In genomic region chr19:38321646-38322323, GRCh38 we compare ENCODE assay signal across 9 cellular contexts. TPM values are rescaled to one million over a fixed set of nuclear protein-coding genes. Genes with fewer than 3 reads are reported as not detected.
DNase-seq lines count a peak whose midpoint lies in the region; ATAC-seq and TF ChIP-seq lines count a peak whose summit lies in the region.
"Had no signal": no experiment of that assay in that cellular context is flagged by ENCODE, and none has a peak within 500 bp of the region (broad histone marks: within the 10 kb centered on the region; RNA-seq: fewer than 3 reads in every experiment).

No MANE protein-coding gene starts in this region.

- intact Hi-C loops in activated T-helper 2 cell treated with anti-CD3 and anti-CD28 coated beads, Interferon-gamma antibody, Interleukin-2, Interleukin-4, amounts not matched to agents 10 μg/mL and 5 μg/mL and 100 μg/mL, durations not matched to agents 14 hours and 24 hours and 36 hours (cut with micrococcal nuclease): no loop called here
- intact Hi-C loops in left ventricle myocardium inferior (cut with micrococcal nuclease): no loop called here
- intact Hi-C loops in spleen (cut with DNase I; ENCODE audit: low total_unique reads): no loop called here

- H3K9me3 ChIP-seq in Loucy (ENCODE audit: insufficient read depth, low read depth, low read length) (no peaks in the 10 kb centered on the region), left ventricle myocardium inferior (replicated peaks) (no peaks in the 10 kb centered on the region), spleen (no peaks in the 10 kb centered on the region)

- H3K4me1 ChIP-seq in Loucy (ENCODE audit: insufficient read depth, low read length, poor library complexity, severe bottlenecking) (peaks cover 45% of the 10 kb centered on the region), left ventricle myocardium inferior (peaks cover 56% of the 10 kb centered on the region), spleen (peaks cover 26 to 78% (median 62%) of the 10 kb centered on the region in 6 donors)

- H3K27ac ChIP-seq in left ventricle myocardium inferior (replicated peaks) (peak overlapping the region; percentile 87), spleen (peak overlapping the region in 7 of 8 donors; percentile 84 to 93 (median 86))

- no peaks in the 10 kb centered on the region for H4K20me1 ChIP-seq in Loucy (ENCODE audit: insufficient read depth, low read length, poor library complexity, severe bottlenecking)

- 0 out of 2 replicates have a peak, but pooled peaks cover under 1% of the 10 kb centered on the region for H3F3A ChIP-seq in Loucy (ENCODE audit: low read depth)

- no peaks in the 10 kb centered on the region for H3K9me2 ChIP-seq in Loucy (replicated peaks; ENCODE audit: low read depth, low read length)

- peak overlapping the region; percentile 68 for H3K9ac ChIP-seq in Loucy (ENCODE audit: low read depth, low read length, poor library complexity, severe bottlenecking)

- H3K79me2 ChIP-seq in Loucy (ENCODE audit: insufficient read depth, low read length): peaks cover 33% of the 10 kb centered on the region; the same call in 1 of the 2 replicates

- 0 out of 2 replicates have a peak, but pooled peaks have one; percentile 25 for TF ChIP-seq CTCF in Loucy (conservative IDR thresholded peaks at IDR 0.05; ENCODE audit: low read length)
- no peak for TF ChIP-seq CTCF in left ventricle myocardium inferior (IDR thresholded peaks at IDR 0.05; ENCODE audit: borderline replicate concordance)
- no peak for TF ChIP-seq CTCF in spleen (IDR thresholded peaks at IDR 0.05 in 8 of 11, conservative IDR thresholded peaks at IDR 0.05 in 3 of 11)

- no peak for ATAC-seq in HG02870 (IDR thresholded peaks at IDR 0.05; ENCODE audit: unreplicated experiment)

- no peak for DNase-seq in activated T-helper 2 cell treated with anti-CD3 and anti-CD28 coated beads, Interferon-gamma antibody, Interleukin-2, Interleukin-4, amounts not matched to agents 10 μg/mL and 5 μg/mL and 100 μg/mL, durations not matched to agents 14 hours and 24 hours and 36 hours (ENCODE audit: low spot score)
- DNase-seq in left ventricle myocardium inferior: peak; percentile 80
- no peak for DNase-seq in spleen
- DNase-seq in activated effector memory CD4-positive, alpha-beta T cell treated with anti-CD3 and anti-CD28 coated beads, Interleukin-2, amount 50 U/mL, for 16 hours: no peak
- DNase-seq in NCI-H1417 (lab: John Stamatoyannopoulos, UW): no peak
- DNase-seq: activated effector memory CD4-positive, alpha-beta T cell treated with Interleukin-2 at 50 U/mL for 16 hours; immature natural killer cell had no signal

- no peak overlapping the region for H2AFZ ChIP-seq in Loucy (ENCODE audit: low read length)

- H3K27me3 ChIP-seq in Loucy (ENCODE audit: insufficient read depth, low read length, poor library complexity, severe bottlenecking) (no peaks in the 10 kb centered on the region), left ventricle myocardium inferior (ENCODE audit: low read depth) (no peaks in the 10 kb centered on the region), spleen (replicated peaks in 1 of 7) (no peaks in the 10 kb centered on the region)

- 54 to 73% (median 68%) methylated on average over 9 to 11 of the region's 11 CpGs for WGBS in spleen, 5 donors

- H3K36me3 Mint-ChIP-seq in activated T-helper 2 cell treated with anti-CD3 and anti-CD28 coated beads, Interferon-gamma antibody, Interleukin-2, Interleukin-4, amounts not matched to agents 10 μg/mL and 5 μg/mL and 100 μg/mL, durations not matched to agents 14 hours and 24 hours and 36 hours (ENCODE audit: low read depth): peaks cover 33% of the 10 kb centered on the region

- H3K4me1 Mint-ChIP-seq in activated T-helper 2 cell treated with anti-CD3 and anti-CD28 coated beads, Interferon-gamma antibody, Interleukin-2, Interleukin-4, amounts not matched to agents 10 μg/mL and 5 μg/mL and 100 μg/mL, durations not matched to agents 14 hours and 24 hours and 36 hours (ENCODE audit: low read depth): peaks cover 39% of the 10 kb centered on the region

- no peak for TF ChIP-seq POLR2A in spleen (IDR thresholded peaks at IDR 0.05)

- H3K4me3 ChIP-seq in Loucy (ENCODE audit: low read length, poor library complexity, severe bottlenecking) (peak overlapping the region; percentile 81), left ventricle myocardium inferior (peak overlapping the region; percentile 83), spleen (peak overlapping the region in 5 of 8 donors; percentile 64 to 74 (median 69))

- H3K27ac Mint-ChIP-seq in activated T-helper 2 cell treated with anti-CD3 and anti-CD28 coated beads, Interferon-gamma antibody, Interleukin-2, Interleukin-4, amounts not matched to agents 10 μg/mL and 5 μg/mL and 100 μg/mL, durations not matched to agents 14 hours and 24 hours and 36 hours: peak overlapping the region; percentile 3

- H3K36me3 ChIP-seq in Loucy (ENCODE audit: insufficient read depth, low read length): no peaks in the 10 kb centered on the region; the same call in 1 of the 2 replicates
- peaks cover 16% of the 10 kb centered on the region for H3K36me3 ChIP-seq in left ventricle myocardium inferior
- H3K36me3 ChIP-seq in spleen: peaks cover 0 to 42% (median 19%) of the 10 kb centered on the region in 6 donors

- H3K4me2 ChIP-seq in Loucy (ENCODE audit: low read depth, low read length, poor library complexity, severe bottlenecking): peak overlapping the region; percentile 79

- no peaks in the 10 kb centered on the region for H3K27me3 Mint-ChIP-seq in activated T-helper 2 cell treated with anti-CD3 and anti-CD28 coated beads, Interferon-gamma antibody, Interleukin-2, Interleukin-4, amounts not matched to agents 10 μg/mL and 5 μg/mL and 100 μg/mL, durations not matched to agents 14 hours and 24 hours and 36 hours (ENCODE audit: low read depth)

- no peaks in the 10 kb centered on the region for H3K9me3 Mint-ChIP-seq in activated T-helper 2 cell treated with anti-CD3 and anti-CD28 coated beads, Interferon-gamma antibody, Interleukin-2, Interleukin-4, amounts not matched to agents 10 μg/mL and 5 μg/mL and 100 μg/mL, durations not matched to agents 14 hours and 24 hours and 36 hours
- H3K9me3 Mint-ChIP-seq: immature natural killer cell had no signal

- peak overlapping the region; percentile 86 for H3K4me3 Mint-ChIP-seq in activated T-helper 2 cell treated with anti-CD3 and anti-CD28 coated beads, Interferon-gamma antibody, Interleukin-2, Interleukin-4, amounts not matched to agents 10 μg/mL and 5 μg/mL and 100 μg/mL, durations not matched to agents 14 hours and 24 hours and 36 hours (ENCODE audit: low read depth)

RNA-seq across cellular contexts. Expression of gene KCNK6, which starts 2.1 kb away (rescaled TPM):
- total RNA-seq in activated T-helper 2 cell treated with anti-CD3 and anti-CD28 coated beads, Interferon-gamma antibody, Interleukin-2, Interleukin-4, amounts not matched to agents 10 μg/mL and 5 μg/mL and 100 μg/mL, durations not matched to agents 14 hours and 24 hours and 36 hours: 27.3 TPM in 2 replicates
- total RNA-seq in left ventricle myocardium inferior: 4.2 TPM
- 10 to 100 TPM; 11.8 to 25.9 (median 17.8) TPM for total RNA-seq in spleen
- 1 to 10 TPM; 3.8 to 9.3 (median 4.5) TPM for polyA plus RNA-seq in spleen

RNA-seq across cellular contexts. Expression of gene YIF1B, which starts 6.0 kb away (rescaled TPM):
- total RNA-seq in activated T-helper 2 cell treated with anti-CD3 and anti-CD28 coated beads, Interferon-gamma antibody, Interleukin-2, Interleukin-4, amounts not matched to agents 10 μg/mL and 5 μg/mL and 100 μg/mL, durations not matched to agents 14 hours and 24 hours and 36 hours: 106 and 114 TPM in 2 replicates
- total RNA-seq in left ventricle myocardium inferior: 33.0 TPM
- 10 to 100 TPM; 31.4 to 40.6 (median 38.4) TPM for total RNA-seq in spleen
- 10 to 100 TPM; 41.2 to 56.7 (median 46.6) TPM for polyA plus RNA-seq in spleen

RNA-seq across cellular contexts. Expression of gene CATSPERG, which starts 13.8 kb away (rescaled TPM):
- total RNA-seq in activated T-helper 2 cell treated with anti-CD3 and anti-CD28 coated beads, Interferon-gamma antibody, Interleukin-2, Interleukin-4, amounts not matched to agents 10 μg/mL and 5 μg/mL and 100 μg/mL, durations not matched to agents 14 hours and 24 hours and 36 hours: 4.7 and 4.8 TPM in 2 replicates
- total RNA-seq in left ventricle myocardium inferior (1.4 TPM), spleen (10 to 100 TPM in 2 of 7 donors, 1 to 10 TPM in 5; 4.0 to 10.7 (median 7.4) TPM)
- polyA plus RNA-seq in spleen: 1 to 10 TPM; 1.8 to 4.4 (median 1.9) TPM

RNA-seq across cellular contexts. Expression of gene C19orf33, which starts 17.7 kb away (rescaled TPM):
- total RNA-seq in activated T-helper 2 cell treated with anti-CD3 and anti-CD28 coated beads, Interferon-gamma antibody, Interleukin-2, Interleukin-4, amounts not matched to agents 10 μg/mL and 5 μg/mL and 100 μg/mL, durations not matched to agents 14 hours and 24 hours and 36 hours: 2.0 TPM in 1 of 2 replicates, not detected in the other
- total RNA-seq in left ventricle myocardium inferior (1.6 TPM), spleen (1 to 10 TPM in 5 of 7 donors, not detected in 2; 3.2 to 6.1 (median 4.1) TPM)
- 10 to 100 TPM; 11.0 to 53.6 (median 11.2) TPM for polyA plus RNA-seq in spleen

RNA-seq across cellular contexts. Expression of gene PSMD8, which starts 52.6 kb away (rescaled TPM):
- 286 and 299 TPM in 2 replicates for total RNA-seq in activated T-helper 2 cell treated with anti-CD3 and anti-CD28 coated beads, Interferon-gamma antibody, Interleukin-2, Interleukin-4, amounts not matched to agents 10 μg/mL and 5 μg/mL and 100 μg/mL, durations not matched to agents 14 hours and 24 hours and 36 hours
- total RNA-seq in left ventricle myocardium inferior (349 TPM), spleen (100 to 1,000 TPM in 3 of 7 donors, 10 to 100 TPM in 4; 80.1 to 144 (median 85.1) TPM)
- 10 to 100 TPM; 39.0 to 68.1 (median 64.2) TPM for polyA plus RNA-seq in spleen
